ENCODE assay signal across 17 cellular contexts in genomic region chr12:57552692-57553321, GRCh38. TPM values are rescaled to one million over a fixed set of nuclear protein-coding genes. Genes with fewer than 3 reads are reported as not detected.
DNase-seq lines count a peak whose midpoint lies in the region; ATAC-seq, FAIRE-seq and TF ChIP-seq lines count a peak whose summit lies in the region.
"Had no signal": no experiment of that assay in that cellular context is flagged by ENCODE, and none has a peak within 500 bp of the region (broad histone marks: within the 10 kb centered on the region; RNA-seq: fewer than 3 reads in every experiment).

No MANE protein-coding gene starts in this region.

- no TSS peak for BruUV-seq in Caco-2 (replicated peaks; lab: Mats Ljungman, UMichigan)

- POLR2A ChIA-PET in HEK293 (lab: Yijun Ruan, JAX): interaction anchor here (0.9 kb wide), 1 partner anchor 32 kb away, joined by 4 read pairs; no protein-coding TSS in a partner anchor
- POLR2A ChIA-PET in Caco-2 (lab: Charles Lee): no interaction called here

- H3K27me3 ChIP-seq in BE2C (no peaks in the 10 kb centered on the region), bronchial epithelial cell (ENCODE audit: control insufficient read depth, insufficient read depth, low read length) (peaks cover 7% of the 10 kb centered on the region), Caco-2 (replicated peaks; ENCODE audit: control insufficient read depth, insufficient read depth, low read length) (peaks cover 3% of the 10 kb centered on the region)

- peak overlapping the region; percentile 15 for H3K4me3 ChIP-seq in BE2C (ENCODE audit: low read depth, low read length)
- no peak overlapping the region for H3K4me3 ChIP-seq in HEK293 (ENCODE audit: low read depth, low read length)
- H3K4me3 ChIP-seq in bronchial epithelial cell (ENCODE audit: low read depth, low read length): no peak overlapping the region
- H3K4me3 ChIP-seq in mesodermal cell (ENCODE audit: extremely low read depth, insufficient read depth, low read length, poor library complexity, severe bottlenecking): no peak overlapping the region
- H3K4me3 ChIP-seq in Caco-2 (ENCODE audit: low read depth, low read length): no peak overlapping the region

- CTCF ChIA-PET in HEK293 (lab: Yijun Ruan, JAX) (interaction anchor here (1.2 to 2.2 kb wide), 3 partner anchors 31 to 173 kb away, joined by 4 to 11 read pairs (median 7); no protein-coding TSS in a partner anchor), Caco-2 (lab: Charles Lee) (no interaction called here)

- intact Hi-C loops in Caco-2 (cut with micrococcal nuclease; ENCODE audit: unreplicated experiment): no loop called here

- no peaks in the 10 kb centered on the region for H3K9me3 Mint-ChIP-seq in Caco-2 (ENCODE audit: unreplicated experiment)
- H3K9me3 Mint-ChIP-seq: activated CD4-positive, alpha-beta T cell treated with anti-CD3 and anti-CD28 coated beads, Interleukin-2, amount 10 ng/mL, durations not matched to agents 7 days and 5 days; activated T-helper 17 cell treated with anti-CD3 and anti-CD28 coated beads, Interleukin-2, amount 50 U/mL, for 72 hours; CD4-positive, alpha-beta T cell; memory B cell; stimulated activated naive CD8-positive, alpha-beta T cell treated with anti-CD3 and anti-CD28 coated beads, Interleukin-15, Interleukin-2, amounts not matched to agents 100 ng/mL and 50 ng/mL, for 24 hours had no signal

- peak; percentile 73 for FAIRE-seq in bronchial epithelial cell (lab: Jason Lieb, UNC)
- FAIRE-seq: RCC 7860 had no signal

- peaks cover 6% of the 10 kb centered on the region for H3K36me3 Mint-ChIP-seq in Caco-2 (ENCODE audit: insufficient read depth, unreplicated experiment)
- H3K36me3 Mint-ChIP-seq: memory B cell had no signal

- ATAC-seq in GM18861 (IDR thresholded peaks at IDR 0.05; ENCODE audit: unreplicated experiment) (no peak), omental fat pad (ENCODE audit: low FRiP score) (no peak)
- ATAC-seq: activated T-helper 17 cell treated with anti-CD3 and anti-CD28 coated beads, Interleukin-2, amount 50 U/mL, for 72 hours; T-helper 17 cell had no signal

- H3K36me3 ChIP-seq in BE2C: no peaks in the 10 kb centered on the region
- no peaks in the 10 kb centered on the region for H3K36me3 ChIP-seq in HEK293 (ENCODE audit: control insufficient read depth in 2 of 2, insufficient read depth in 1 of 2, low read length in 2 of 2)
- no peaks in the 10 kb centered on the region for H3K36me3 ChIP-seq in bronchial epithelial cell (ENCODE audit: control insufficient read depth, insufficient read depth, low read length)
- no peaks in the 10 kb centered on the region for H3K36me3 ChIP-seq in mesodermal cell (ENCODE audit: control insufficient read depth, insufficient read depth, low read length)
- H3K36me3 ChIP-seq in Caco-2 (ENCODE audit: control insufficient read depth, insufficient read depth, low read length): no peaks in the 10 kb centered on the region

- 61 to 65% methylated on average over 2 to 3 of the region's 8 CpGs for WGBS in mesodermal cell (ENCODE audit: insufficient coverage in 2 of 2), 2 experiments

- H3K27ac Mint-ChIP-seq in Caco-2 (ENCODE audit: unreplicated experiment): no peak overlapping the region
- H3K27ac Mint-ChIP-seq: activated CD4-positive, alpha-beta T cell treated with anti-CD3 and anti-CD28 coated beads, Interleukin-2, amount 10 ng/mL, durations not matched to agents 7 days and 5 days; activated T-helper 17 cell treated with anti-CD3 and anti-CD28 coated beads, Interleukin-2, amount 50 U/mL, for 72 hours; CD4-positive, alpha-beta T cell; memory B cell; stimulated activated naive CD8-positive, alpha-beta T cell treated with anti-CD3 and anti-CD28 coated beads, Interleukin-15, Interleukin-2, amounts not matched to agents 100 ng/mL and 50 ng/mL, for 24 hours; T-helper 17 cell had no signal

- H3K4me1 Mint-ChIP-seq in Caco-2 (ENCODE audit: low read depth, unreplicated experiment): no peaks in the 10 kb centered on the region

- no peaks in the 10 kb centered on the region for H3K9me3 ChIP-seq in BE2C
- H3K9me3 ChIP-seq in HEK293 (ENCODE audit: control insufficient read depth, insufficient read depth, low read depth, low read length): no peaks in the 10 kb centered on the region
- no peaks in the 10 kb centered on the region for H3K9me3 ChIP-seq in mesodermal cell (ENCODE audit: control insufficient read depth, low read length)
- no peaks in the 10 kb centered on the region for H3K9me3 ChIP-seq in Caco-2

- peaks cover 27% of the 10 kb centered on the region for H3K27me3 Mint-ChIP-seq in Caco-2 (ENCODE audit: insufficient read depth, unreplicated experiment)

- no peak overlapping the region for H3K27ac ChIP-seq in HEK293 (ENCODE audit: extremely low read depth, low read depth, low read length)
- H3K27ac ChIP-seq in mesodermal cell (ENCODE audit: low read depth, low read length, severe bottlenecking): peak overlapping the region; percentile 51

- peak; percentile 38 for DNase-seq in BE2C
- DNase-seq in bronchial epithelial cell (ENCODE audit: low read depth): peak; percentile 15
- DNase-seq in omental fat pad (ENCODE audit: low spot score): no peak
- DNase-seq in anterior cingulate cortex (lab: John Stamatoyannopoulos, UW): no peak
- no peak for DNase-seq in Caco-2
- DNase-seq: activated CD4-positive, alpha-beta T cell treated with anti-CD3 and anti-CD28 coated beads, Interleukin-2, amount 10 ng/mL, durations not matched to agents 7 days and 5 days; CD4-positive, alpha-beta T cell; MM.1S; NCI-H446; T-helper 17 cell had no signal

- TF ChIP-seq CTCF in BE2C (IDR thresholded peaks at IDR 0.05; ENCODE audit: low read depth, low read length) (no peak), HEK293 (tag by site-specific recombination; IDR thresholded peaks at IDR 0.05) (no peak), bronchial epithelial cell (IDR thresholded peaks at IDR 0.05; ENCODE audit: insufficient read depth, low read length, severe bottlenecking) (no peak), omental fat pad (IDR thresholded peaks at IDR 0.05) (no peak), Caco-2 (IDR thresholded peaks at IDR 0.05; ENCODE audit: insufficient read depth in 1 of 2, low read depth in 1 of 2, low read length in 1 of 2, severe bottlenecking in 1 of 2, unreplicated experiment in 1 of 2) (no peak)

- no peak overlapping the region for H3K4me3 Mint-ChIP-seq in Caco-2 (ENCODE audit: unreplicated experiment)
- H3K4me3 Mint-ChIP-seq: activated CD4-positive, alpha-beta T cell treated with anti-CD3 and anti-CD28 coated beads, Interleukin-2, amount 10 ng/mL, durations not matched to agents 7 days and 5 days; activated T-helper 17 cell treated with anti-CD3 and anti-CD28 coated beads, Interleukin-2, amount 50 U/mL, for 72 hours; memory B cell; stimulated activated naive CD8-positive, alpha-beta T cell treated with anti-CD3 and anti-CD28 coated beads, Interleukin-15, Interleukin-2, amounts not matched to agents 100 ng/mL and 50 ng/mL, for 24 hours; T-helper 17 cell had no signal

- H3K4me1 ChIP-seq in BE2C: peaks cover 19% of the 10 kb centered on the region
- peaks cover 2% of the 10 kb centered on the region; the same call in 1 of the 2 replicates for H3K4me1 ChIP-seq in HEK293 (ENCODE audit: control insufficient read depth, insufficient read depth, low read length)
- H3K4me1 ChIP-seq in mesodermal cell (ENCODE audit: control insufficient read depth, insufficient read depth, low read length, poor library complexity, severe bottlenecking): peaks cover 17% of the 10 kb centered on the region
- H3K4me1 ChIP-seq in Caco-2: no peaks in the 10 kb centered on the region

TF ChIP-seq in HEK293, 187 proteins besides CTCF, POLR2A, EP300 and RAD21 (continues in another document):
- TF ChIP-seq ZNF423 (tag by site-specific recombination; IDR thresholded peaks at IDR 0.05) (no peak), ZNF366 (tag by site-specific recombination; conservative IDR thresholded peaks at IDR 0.05) (0 out of 2 replicates have a peak, but pooled peaks have one; percentile 12), ZFHX2 (tag by site-specific recombination; conservative IDR thresholded peaks at IDR 0.05) (0 out of 2 replicates have a peak, but pooled peaks have one; percentile 9), ZNF571 (tag by site-specific recombination; IDR thresholded peaks at IDR 0.05) (no peak), GLIS1 (tag by site-specific recombination; IDR thresholded peaks at IDR 0.05) (peak; percentile 34)

RNA-seq across cellular contexts. Expression of gene KIF5A, which starts 3.0 kb away (rescaled TPM):
- 27.5 TPM for polyA plus RNA-seq in BE2C (2012; ENCODE audit: insufficient read depth, insufficient read length, low read depth)
- total RNA-seq in bronchial epithelial cell (under 0.01 and 0.26 TPM in 2 replicates), omental fat pad (under 1 TPM in 2 of 4 donors, not detected in 2; 0.09 to 0.13 TPM), Caco-2 (2022) (0.05 TPM in 1 of 2 replicates, not detected in the other)
- 2.1 TPM for polyA plus RNA-seq in mesodermal cell (2013, experiment 1 of 2)
- polyA plus RNA-seq in mesodermal cell (2013, experiment 2 of 2): 2.4 TPM

RNA-seq across cellular contexts. Expression of gene DCTN2, which starts 5.8 kb away (rescaled TPM):
- polyA plus RNA-seq in BE2C (2012; ENCODE audit: insufficient read depth, insufficient read length, low read depth): 94.2 TPM
- total RNA-seq in bronchial epithelial cell: 65.8 and 87.9 TPM in 2 replicates
- polyA plus RNA-seq in mesodermal cell (2013, experiment 1 of 2): 168 TPM
- polyA plus RNA-seq in mesodermal cell (2013, experiment 2 of 2): 169 TPM
- total RNA-seq in omental fat pad: 100 to 1,000 TPM in 3 of 4 donors, 10 to 100 TPM in 1; 96.0 to 134 (median 123) TPM
- 89.4 and 94.4 TPM in 2 replicates for total RNA-seq in Caco-2 (2022)

RNA-seq across cellular contexts. Expression of gene MBD6, which starts 30.2 kb away (rescaled TPM):
- polyA plus RNA-seq in BE2C (2012; ENCODE audit: insufficient read depth, insufficient read length, low read depth): 110 TPM
- total RNA-seq in bronchial epithelial cell: 5.0 and 5.1 TPM in 2 replicates
- polyA plus RNA-seq in mesodermal cell (2013, experiment 1 of 2): 32.0 TPM
- 28.0 TPM for polyA plus RNA-seq in mesodermal cell (2013, experiment 2 of 2)
- total RNA-seq in omental fat pad: 10 to 100 TPM; 11.8 to 40.2 (median 15.2) TPM
- total RNA-seq in Caco-2 (2022): 82.2 and 105 TPM in 2 replicates

RNA-seq across cellular contexts. Expression of gene DDIT3, which starts 32.5 kb away (rescaled TPM):
- 134 TPM for polyA plus RNA-seq in BE2C (2012; ENCODE audit: insufficient read depth, insufficient read length, low read depth)
- total RNA-seq in bronchial epithelial cell: 213 and 231 TPM in 2 replicates
- polyA plus RNA-seq in mesodermal cell (2013, experiment 1 of 2): 18.5 TPM
- 16.4 TPM for polyA plus RNA-seq in mesodermal cell (2013, experiment 2 of 2)
- 10 to 100 TPM; 31.5 to 66.6 (median 35.5) TPM for total RNA-seq in omental fat pad
- total RNA-seq in Caco-2 (2022): 62.7 and 79.2 TPM in 2 replicates

RNA-seq across cellular contexts. Expression of gene PIP4K2C, which starts 38.2 kb away (rescaled TPM):
- 37.0 TPM for polyA plus RNA-seq in BE2C (2012; ENCODE audit: insufficient read depth, insufficient read length, low read depth)
- total RNA-seq in bronchial epithelial cell (38.4 and 46.3 TPM in 2 replicates), omental fat pad (10 to 100 TPM; 16.9 to 21.3 (median 17.6) TPM), Caco-2 (2022) (42.0 and 48.0 TPM in 2 replicates)
- polyA plus RNA-seq in mesodermal cell (2013, experiment 1 of 2): 17.0 TPM
- polyA plus RNA-seq in mesodermal cell (2013, experiment 2 of 2): 12.5 TPM

Comparison
In these comparisons a context has a peak if more than half of its experiments do, and no peak if none do; other contexts are left out.
1. DNase-seq: peak in BE2C (single experiment) and bronchial epithelial cell (single experiment); none in omental fat pad (single experiment), anterior cingulate cortex (0 of 58) and Caco-2 (0 of 2).